Comparison of ENCODE assay signal across 9 cellular contexts in the genomic region with DNA sequence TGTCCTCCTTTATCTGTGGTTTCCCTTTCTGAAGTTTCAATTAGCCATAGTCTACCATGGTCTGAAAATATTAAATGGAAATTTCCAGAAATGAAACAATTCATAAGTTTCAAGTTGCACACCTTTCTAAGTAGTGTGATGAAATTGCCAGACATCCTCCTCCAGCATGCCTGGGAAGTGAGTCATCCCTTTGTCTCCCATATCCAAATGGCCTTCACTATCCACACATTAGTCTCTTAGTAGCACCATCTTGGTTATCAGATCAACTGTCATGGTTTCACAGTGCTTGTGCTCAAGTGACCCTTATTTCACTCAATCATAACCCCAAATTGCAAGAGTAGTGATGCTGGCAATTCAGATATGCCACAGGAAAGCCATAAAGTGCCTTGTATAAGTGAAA.
DNase-seq lines count a peak whose midpoint lies in the region; TF ChIP-seq lines count a peak whose summit lies in the region.
"Had no signal": no experiment of that assay in that cellular context is flagged by ENCODE, and none has a peak within 500 bp of the region (broad histone marks: within the 10 kb centered on the region; RNA-seq: fewer than 3 reads in every experiment).

No MANE protein-coding gene starts in this region.

- no peak overlapping the region for H3K4me3 ChIP-seq in PC-9
- H3K4me3 ChIP-seq in skeletal muscle cell (ENCODE audit: low read depth, low read length), result no peak overlapping the region

- H3K9me3 ChIP-seq in PC-9 (ENCODE audit: insufficient read depth, low read depth), result peaks cover 7% of the 10 kb centered on the region
- H3K9me3 ChIP-seq: neutrophil had no signal

- H3K27ac ChIP-seq in PC-9, result peak overlapping the region; percentile 63
- H3K27ac ChIP-seq in epithelial cell of prostate, result peak overlapping the region; percentile 71
- H3K27ac ChIP-seq: neutrophil had no signal

- BruUV-seq in PC-9 (replicated peaks; lab: Mats Ljungman, UMichigan), result no TSS peak

- H3K9me2 ChIP-seq in PC-9 (ENCODE audit: insufficient read depth), result no peaks in the 10 kb centered on the region

- intact Hi-C loops in PC-9 (cut with micrococcal nuclease; ENCODE audit: unreplicated experiment), result no loop called here

- H3K79me2 ChIP-seq in PC-9 (ENCODE audit: low read depth), result no peaks in the 10 kb centered on the region

- H3F3A ChIP-seq in PC-9 (ENCODE audit: insufficient read depth, low read depth), result no peaks in the 10 kb centered on the region

- no peaks in the 10 kb centered on the region for H3K27me3 ChIP-seq in PC-9 (ENCODE audit: insufficient read depth, low read depth)
- H3K27me3 ChIP-seq: neutrophil had no signal

- H3K4me2 ChIP-seq in PC-9, result no peak overlapping the region; the same call in 1 of the 2 replicates

- POLR2A ChIA-PET in PC-9 (lab: Charles Lee; ENCODE audit: unreplicated experiment), result no interaction called here

- CTCF ChIA-PET in PC-9 (lab: Charles Lee), result no interaction called here

- peaks cover 9% of the 10 kb centered on the region for H3K4me1 ChIP-seq in PC-9 (replicated peaks; ENCODE audit: insufficient read depth)

- DNase-seq in HCEC 1CT (peak; percentile 22), PC-9 (peak; percentile 60 to 64), epithelial cell of prostate (ENCODE audit: low read depth, low spot score) (peak; percentile 34), skeletal muscle cell (ENCODE audit: low read depth) (peak; percentile 31), hypothalamus (lab: John Stamatoyannopoulos, UW) (no peak), HUDEP-2 (lab: John Stamatoyannopoulos, UW; ENCODE audit: unreplicated experiment in 76 of 76) (no peak)
- DNase-seq in activated T-cell treated with anti-CD3 and anti-CD28 coated beads, Interleukin-2, amount 50 U/mL, for 48 hours, result no peak
- DNase-seq: NCI-H1694 had no signal

- no peak for TF ChIP-seq CTCF in PC-9 (conservative IDR thresholded peaks at IDR 0.05)

- no peaks in the 10 kb centered on the region for H4K20me1 ChIP-seq in PC-9 (ENCODE audit: insufficient read depth)

- no peak overlapping the region; the same call in none of the 2 replicates for H2AFZ ChIP-seq in PC-9

- no peaks in the 10 kb centered on the region for H3K36me3 ChIP-seq in PC-9 (ENCODE audit: low read depth)
- H3K36me3 ChIP-seq: neutrophil had no signal

Comparison
In these comparisons a context has a peak if more than half of its experiments do, and no peak if none do; other contexts are left out.
1. DNase-seq: peak in HCEC 1CT (single experiment), PC-9 (2 of 2), epithelial cell of prostate (single experiment) and skeletal muscle cell (single experiment); none in activated T-cell treated with anti-CD3 and anti-CD28 coated beads, Interleukin-2, amount 50 U/mL, for 48 hours (0 of 2), hypothalamus (0 of 51) and HUDEP-2 (0 of 76).